13 cellular contexts compared by ENCODE assay signal in the genomic region with DNA sequence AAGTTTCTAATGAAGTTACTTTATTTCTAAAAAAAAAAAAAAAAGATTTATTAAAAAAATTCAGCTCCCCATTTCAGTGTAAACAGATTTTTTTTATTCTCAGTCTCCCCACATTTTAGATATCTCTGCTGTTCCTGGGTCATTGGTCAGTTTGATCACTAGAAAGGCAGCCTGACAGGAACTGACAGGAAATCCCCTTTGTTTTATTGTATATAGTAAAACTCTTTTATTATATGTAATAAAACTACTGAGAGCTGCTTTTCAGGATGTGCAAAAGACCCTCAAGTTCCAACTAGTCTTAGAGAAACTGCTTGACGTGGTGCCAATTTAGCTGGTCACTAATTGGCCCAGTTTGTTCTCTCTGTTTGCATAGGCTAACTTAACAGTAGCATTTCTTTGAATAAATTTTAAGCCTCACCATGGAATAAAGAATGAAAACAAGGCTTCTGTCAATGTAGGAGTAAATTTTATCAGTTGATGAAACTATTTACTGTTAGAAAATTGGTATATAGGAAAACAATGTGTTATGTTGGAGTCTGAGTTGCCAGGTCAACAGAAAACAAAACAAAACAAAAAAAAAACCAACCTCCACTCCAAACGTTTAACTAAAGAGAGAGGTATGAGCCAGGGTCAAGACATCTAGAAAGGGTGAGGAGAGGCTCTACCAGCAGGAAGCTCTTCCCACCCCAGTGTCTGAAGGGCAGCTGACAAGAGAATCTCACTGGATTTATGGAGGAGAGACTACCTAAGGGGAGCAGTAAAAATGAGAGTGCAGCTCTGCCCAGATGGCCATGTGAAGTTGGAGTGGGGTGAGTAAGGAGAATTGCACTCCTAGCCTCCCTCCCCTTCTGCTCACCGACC.
"Had no signal": no experiment of that assay in that cellular context is flagged by ENCODE, and none has a peak within 500 bp of the region (broad histone marks: within the 10 kb centered on the region; RNA-seq: fewer than 3 reads in every experiment).

No MANE protein-coding gene starts in this region.

- H3K27ac ChIP-seq: ascending aorta, dorsolateral prefrontal cortex, testis, uterus had no signal

- H3K4me3 ChIP-seq: ascending aorta, dorsolateral prefrontal cortex, testis, uterus had no signal

- H3K27me3 ChIP-seq: ascending aorta, dorsolateral prefrontal cortex, testis, uterus had no signal

- H3K27ac Mint-ChIP-seq: activated CD4-positive, alpha-beta T cell treated with anti-CD3 and anti-CD28 coated beads for 36 hours; activated CD8-positive, alpha-beta T cell treated with anti-CD3 and anti-CD28 coated beads, Interleukin-2, amount 10 ng/mL, durations not matched to agents 7 days and 5 days; natural killer cell; stimulated activated naive CD8-positive, alpha-beta T cell treated with anti-CD3 and anti-CD28 coated beads, Interleukin-15, amount 100 ng/mL, for 72 hours had no signal

- H3K4me3 Mint-ChIP-seq: activated CD4-positive, alpha-beta T cell treated with anti-CD3 and anti-CD28 coated beads for 36 hours; activated CD8-positive, alpha-beta T cell treated with anti-CD3 and anti-CD28 coated beads, Interleukin-2, amount 10 ng/mL, durations not matched to agents 7 days and 5 days; natural killer cell; stimulated activated naive CD8-positive, alpha-beta T cell treated with anti-CD3 and anti-CD28 coated beads, Interleukin-15, amount 100 ng/mL, for 72 hours had no signal

- DNase-seq: activated CD4-positive, alpha-beta T cell treated with anti-CD3 and anti-CD28 coated beads for 36 hours; activated CD8-positive, alpha-beta memory T cell treated with anti-CD3 and anti-CD28 coated beads, Interleukin-2, amount 50 U/mL, for 48 hours; activated CD8-positive, alpha-beta T cell treated with anti-CD3 and anti-CD28 coated beads, Interleukin-2, amount 10 ng/mL, durations not matched to agents 7 days and 5 days; activated naive CD4-positive, alpha-beta T cell; dorsolateral prefrontal cortex; natural killer cell; stimulated activated CD4-positive, alpha-beta T cell treated with anti-CD3 and anti-CD28 coated beads, Interleukin-4, amount 100 ng/mL, for 4 hours; stimulated activated naive CD8-positive, alpha-beta T cell treated with anti-CD3 and anti-CD28 coated beads, Interleukin-15, amount 100 ng/mL, for 72 hours; T-helper 9 cell; testis; uterus had no signal

- H3K9me3 Mint-ChIP-seq: stimulated activated naive CD8-positive, alpha-beta T cell treated with anti-CD3 and anti-CD28 coated beads, Interleukin-15, amount 100 ng/mL, for 72 hours had no signal

- H3K36me3 Mint-ChIP-seq: natural killer cell had no signal

- ATAC-seq: activated CD4-positive, alpha-beta T cell treated with anti-CD3 and anti-CD28 coated beads for 36 hours; activated CD8-positive, alpha-beta T cell treated with anti-CD3 and anti-CD28 coated beads, Interleukin-2, amount 10 ng/mL, durations not matched to agents 7 days and 5 days; esophagus mucosa; natural killer cell; stimulated activated naive CD8-positive, alpha-beta T cell treated with anti-CD3 and anti-CD28 coated beads, Interleukin-15, amount 100 ng/mL, for 72 hours had no signal

- H3K4me1 ChIP-seq: ascending aorta, uterus had no signal

- H3K36me3 ChIP-seq: ascending aorta, uterus had no signal

- H3K9me3 ChIP-seq: ascending aorta, testis, uterus had no signal

- H3K4me1 Mint-ChIP-seq: activated CD4-positive, alpha-beta T cell treated with anti-CD3 and anti-CD28 coated beads for 36 hours; natural killer cell; stimulated activated naive CD8-positive, alpha-beta T cell treated with anti-CD3 and anti-CD28 coated beads, Interleukin-15, amount 100 ng/mL, for 72 hours had no signal
